In genomic region chr7:136937436-136937835, GRCh38 we compare ENCODE assay signal across 5 cellular contexts.
"Had no signal": no experiment of that assay in that cellular context is flagged by ENCODE, and none has a peak within 500 bp of the region (broad histone marks: within the 10 kb centered on the region; RNA-seq: fewer than 3 reads in every experiment).

No MANE protein-coding gene starts in this region.

- H2AFZ ChIP-seq: GM23338 had no signal

- H3K4me2 ChIP-seq: GM23338 had no signal

- H3K4me3 Mint-ChIP-seq: GM23338, H9 had no signal

- H3K9me3 Mint-ChIP-seq: GM23338 had no signal

- ATAC-seq: GM23338, HepG2 had no signal

- H3K27ac Mint-ChIP-seq: GM23338, H9 had no signal

- DNase-seq: H9, HCEC 1CT had no signal

- H3K27ac ChIP-seq: HL-60 had no signal

- H3K4me3 ChIP-seq: GM23338 had no signal
